1 cellular context compared by ENCODE assay signal in genomic region chr2:20140321-20141055, GRCh38.
TF ChIP-seq lines count a peak whose summit lies in the region.

No MANE protein-coding gene starts in this region.

TF ChIP-seq in GM23338, 12 proteins besides CTCF, POLR2A, EP300 and RAD21 (continued from another document):
- TF ChIP-seq ZNF462 (CRISPR knock-in tag; IDR thresholded peaks at IDR 0.05) (no peak), POLR2AphosphoS5 (IDR thresholded peaks at IDR 0.05; ENCODE audit: low read depth) (no peak), ZNF331 (CRISPR knock-in tag; IDR thresholded peaks at IDR 0.05; ENCODE audit: low read depth) (no peak), ETS1 (IDR thresholded peaks at IDR 0.05) (no peak), EZH2phosphoT487 (IDR thresholded peaks at IDR 0.05; ENCODE audit: unreplicated experiment) (no peak)
